7 cellular contexts compared by ENCODE assay signal in genomic region chr6:159727717-159728440, GRCh38. TPM values are rescaled to one million over a fixed set of nuclear protein-coding genes. Genes with fewer than 3 reads are reported as not detected.
DNase-seq lines count a peak whose midpoint lies in the region; ATAC-seq and TF ChIP-seq lines count a peak whose summit lies in the region.

No MANE protein-coding gene starts in this region.

- DNase-seq in SW480 (ENCODE audit: low spot score) (peak; percentile 24), epithelial cell of esophagus (ENCODE audit: low read depth) (peak; percentile 22), naive B cell (no peak), T1000 (lab: John Stamatoyannopoulos, UW) (no peak)

- H3K4me1 Mint-ChIP-seq in naive B cell = peaks cover 31 to 64% (median 49%) of the 10 kb centered on the region in 3 donors

- no peaks in the 10 kb centered on the region for H3K36me3 Mint-ChIP-seq in naive B cell

- H3K27ac Mint-ChIP-seq in naive B cell = peak overlapping the region; percentile 83 to 99 (median 94)

- H3K4me3 ChIP-seq in GM08714 (ENCODE audit: low read length) = peak overlapping the region; percentile 88
- peak overlapping the region; percentile 84 for H3K4me3 ChIP-seq in epithelial cell of esophagus (ENCODE audit: low read length)

- TF ChIP-seq CTCF in epithelial cell of esophagus (IDR thresholded peaks at IDR 0.05; ENCODE audit: insufficient read depth, low read depth, low read length, missing control alignments) = no peak

- peak overlapping the region; percentile 87 to 96 (median 92) for H3K4me3 Mint-ChIP-seq in naive B cell

- H3K27me3 Mint-ChIP-seq in naive B cell = no peaks in the 10 kb centered on the region

- peak; percentile 7 for ATAC-seq in GM19468 (IDR thresholded peaks at IDR 0.05; ENCODE audit: extremely low read depth, unreplicated experiment)
- ATAC-seq in HG03521 (IDR thresholded peaks at IDR 0.05; ENCODE audit: unreplicated experiment) = peak; percentile 34
- ATAC-seq in naive B cell (ENCODE audit: low read depth in 2 of 2) = peak; percentile 33 to 34

- no peaks in the 10 kb centered on the region for H3K9me3 Mint-ChIP-seq in naive B cell

RNA-seq across cellular contexts. Expression of gene WTAP, which starts 0.6 kb away (rescaled TPM):
- polyA plus RNA-seq in naive B cell (ENCODE audit: low read depth in 6 of 6) = 100 to 1,000 TPM; 142 to 203 (median 152) TPM

RNA-seq across cellular contexts. Expression of gene ACAT2, which starts 34.0 kb away (rescaled TPM):
- 10 to 100 TPM; 20.8 to 39.8 (median 27.8) TPM for polyA plus RNA-seq in naive B cell (ENCODE audit: low read depth in 6 of 6)

RNA-seq across cellular contexts. Expression of gene SOD2, which starts 34.8 kb away (rescaled TPM):
- 10 to 100 TPM; 74.3 to 99.4 (median 83.2) TPM for polyA plus RNA-seq in naive B cell (ENCODE audit: low read depth in 6 of 6)

Comparison
In these comparisons a context has a peak if more than half of its experiments do, and no peak if none do; other contexts are left out.
1. DNase-seq: peak in SW480 (single experiment) and epithelial cell of esophagus (single experiment); none in naive B cell (single experiment) and T1000 (single experiment).
2. Peak in every context shown above with its lines, with median percentiles within 50 percentile points of each other: ATAC-seq.